Comparison of ENCODE assay signal across 22 cellular contexts in genomic region chr11:122113836-122114235, GRCh38. TPM values are rescaled to one million over a fixed set of nuclear protein-coding genes. Genes with fewer than 3 reads are reported as not detected.
DNase-seq lines count a peak whose midpoint lies in the region; ATAC-seq and TF ChIP-seq lines count a peak whose summit lies in the region.
"Had no signal": no experiment of that assay in that cellular context is flagged by ENCODE, and none has a peak within 500 bp of the region (broad histone marks: within the 10 kb centered on the region; RNA-seq: fewer than 3 reads in every experiment).

No MANE protein-coding gene starts in this region.

- H3K9ac ChIP-seq in endodermal cell (ENCODE audit: extremely low read depth, low read length, poor library complexity, severe bottlenecking): no peak overlapping the region
- H3K9ac ChIP-seq: neural progenitor cell had no signal

- H3K27me3 Mint-ChIP-seq in endodermal cell (ENCODE audit: insufficient read depth): no peaks in the 10 kb centered on the region
- H3K27me3 Mint-ChIP-seq: activated CD4-positive, alpha-beta T cell treated with anti-CD3 and anti-CD28 coated beads, Interleukin-2, amount 10 ng/mL, durations not matched to agents 7 days and 5 days had no signal

- H3K27me3 ChIP-seq in endodermal cell (ENCODE audit: control insufficient read depth, insufficient read depth, low read length, poor library complexity, severe bottlenecking): peaks cover 4% of the 10 kb centered on the region
- H3K27me3 ChIP-seq: adrenal gland, left lung, neural progenitor cell, spleen had no signal

- no peak overlapping the region for H3K27ac ChIP-seq in endodermal cell (ENCODE audit: low read depth, low read length)
- H3K27ac ChIP-seq: adrenal gland, HL-60, left lung, neural progenitor cell, spleen had no signal

- no peak for ATAC-seq in activated naive CD4-positive, alpha-beta T cell treated with anti-CD3 and anti-CD28 coated beads, Interleukin-2, amount 50 U/mL, for 72 hours
- no peak for ATAC-seq in HG03521 (IDR thresholded peaks at IDR 0.05; ENCODE audit: unreplicated experiment)
- ATAC-seq: left lung had no signal

- no peaks in the 10 kb centered on the region for H3K36me3 Mint-ChIP-seq in activated naive CD4-positive, alpha-beta T cell treated with anti-CD3 and anti-CD28 coated beads, Interleukin-2, amount 50 U/mL, for 72 hours
- no peaks in the 10 kb centered on the region for H3K36me3 Mint-ChIP-seq in endodermal cell (ENCODE audit: low read depth)

- H3K4me3 ChIP-seq in fibroblast of villous mesenchyme (ENCODE audit: low read depth, low read length) (no peak overlapping the region), skeletal muscle cell (ENCODE audit: low read depth, low read length) (no peak overlapping the region), endodermal cell (ENCODE audit: low read length) (no peak overlapping the region)
- H3K4me3 ChIP-seq: adrenal gland, left lung, neural progenitor cell, spleen had no signal

- H3K9me3 Mint-ChIP-seq in activated naive CD4-positive, alpha-beta T cell treated with anti-CD3 and anti-CD28 coated beads, Interleukin-2, amount 50 U/mL, for 72 hours: no peaks in the 10 kb centered on the region
- no peaks in the 10 kb centered on the region for H3K9me3 Mint-ChIP-seq in endodermal cell
- H3K9me3 Mint-ChIP-seq: activated CD4-positive, alpha-beta T cell treated with anti-CD3 and anti-CD28 coated beads, Interleukin-2, amount 10 ng/mL, durations not matched to agents 7 days and 5 days; neural progenitor cell had no signal

- H3K36me3 ChIP-seq in endodermal cell (ENCODE audit: control insufficient read depth, insufficient read depth, low read length): no peaks in the 10 kb centered on the region
- H3K36me3 ChIP-seq: adrenal gland, left lung, neural progenitor cell, spleen had no signal

- H3K9me3 ChIP-seq in endodermal cell (ENCODE audit: control insufficient read depth, low read length): no peaks in the 10 kb centered on the region
- H3K9me3 ChIP-seq: adrenal gland, left lung, spleen had no signal

- WGBS in endodermal cell (ENCODE audit: insufficient coverage in 1 of 2, insufficient read length in 1 of 2), 2 experiments: 93 to 94% methylated on average over 2 of the region's 2 CpGs

- H3K4me1 Mint-ChIP-seq in endodermal cell: no peaks in the 10 kb centered on the region
- H3K4me1 Mint-ChIP-seq: activated CD4-positive, alpha-beta T cell treated with anti-CD3 and anti-CD28 coated beads, Interleukin-2, amount 10 ng/mL, durations not matched to agents 7 days and 5 days had no signal

- DNase-seq in COLO829 (ENCODE audit: low spot score): peak; percentile 39
- DNase-seq in amniotic epithelial cell (ENCODE audit: low read depth): peak; percentile 36
- peak; percentile 64 for DNase-seq in fibroblast of villous mesenchyme (ENCODE audit: low read depth)
- DNase-seq in skeletal muscle cell (ENCODE audit: low read depth): peak; percentile 44
- DNase-seq in NCI-H146 treated with DMSO at 0.1 percent for 48 hours (lab: John Stamatoyannopoulos, UW; ENCODE audit: unreplicated experiment): no peak
- no peak for DNase-seq in activated naive CD4-positive, alpha-beta T cell treated with anti-CD3 and anti-CD28 coated beads, Interleukin-2, amount 50 U/mL, for 72 hours (ENCODE audit: low spot score in 2 of 2)
- no peak for DNase-seq in endodermal cell
- DNase-seq: activated CD4-positive, alpha-beta T cell treated with anti-CD3 and anti-CD28 coated beads, Interleukin-2, amount 10 ng/mL, durations not matched to agents 7 days and 5 days; activated effector memory CD4-positive, alpha-beta T cell treated with anti-CD3 and anti-CD28 coated beads, Interleukin-2, amount 50 U/mL, for 16 hours; adrenal gland; central memory CD4-positive, alpha-beta T cell; DMS 273 treated with DMSO at 0.1 percent for 48 hours; head of caudate nucleus; left lung; NCI-H146; NCI-H774; spleen had no signal

- TF ChIP-seq CTCF in fibroblast of villous mesenchyme (IDR thresholded peaks at IDR 0.05; ENCODE audit: insufficient read depth, low read depth, low read length) (no peak), endodermal cell (conservative IDR thresholded peaks at IDR 0.05) (no peak)

- H3K4me3 Mint-ChIP-seq in endodermal cell: no peak overlapping the region
- H3K4me3 Mint-ChIP-seq: activated CD4-positive, alpha-beta T cell treated with anti-CD3 and anti-CD28 coated beads, Interleukin-2, amount 10 ng/mL, durations not matched to agents 7 days and 5 days; neural progenitor cell had no signal

- no peak overlapping the region for H3K27ac Mint-ChIP-seq in activated naive CD4-positive, alpha-beta T cell treated with anti-CD3 and anti-CD28 coated beads, Interleukin-2, amount 50 U/mL, for 72 hours
- H3K27ac Mint-ChIP-seq in endodermal cell: no peak overlapping the region
- H3K27ac Mint-ChIP-seq: activated CD4-positive, alpha-beta T cell treated with anti-CD3 and anti-CD28 coated beads, Interleukin-2, amount 10 ng/mL, durations not matched to agents 7 days and 5 days; neural progenitor cell had no signal

- H3K4me1 ChIP-seq in endodermal cell (ENCODE audit: control insufficient read depth, insufficient read depth, low read length): no peaks in the 10 kb centered on the region
- H3K4me1 ChIP-seq: adrenal gland had no signal

RNA-seq across cellular contexts. Expression of gene BLID, which starts 2.2 kb away (rescaled TPM):
- 6.0 and 9.3 TPM in 2 replicates for total RNA-seq in fibroblast of villous mesenchyme
- not detected for total RNA-seq in activated naive CD4-positive, alpha-beta T cell treated with anti-CD3 and anti-CD28 coated beads, Interleukin-2, amount 50 U/mL, for 72 hours
- not detected for total RNA-seq in endodermal cell
- polyA plus RNA-seq in endodermal cell (2013, experiment 1 of 2): not detected
- polyA plus RNA-seq in endodermal cell (2013, experiment 2 of 2): not detected
- total RNA-seq: activated CD4-positive, alpha-beta T cell treated with anti-CD3 and anti-CD28 coated beads, Interleukin-2, amount 10 ng/mL, durations not matched to agents 7 days and 5 days; G401; T-helper 1 cell treated with Interleukin-12 subunit alpha and Interleukin-12 subunit beta and Interleukin-4 antibody, amounts not matched to agents 30 ng/mL and 1 ng/mL, for 36 hours had no signal
- polyA plus RNA-seq: adrenal gland, spleen had no signal

Comparison
In these comparisons a context has a peak if more than half of its experiments do, and no peak if none do; other contexts are left out.
1. DNase-seq: peak in COLO829 (single experiment), amniotic epithelial cell (single experiment), fibroblast of villous mesenchyme (single experiment) and skeletal muscle cell (single experiment); none in NCI-H146 treated with DMSO at 0.1 percent for 48 hours (single experiment), activated naive CD4-positive, alpha-beta T cell treated with anti-CD3 and anti-CD28 coated beads, Interleukin-2, amount 50 U/mL, for 72 hours (0 of 2) and endodermal cell (single experiment).